30 cellular contexts compared by ENCODE assay signal in the genomic region with DNA sequence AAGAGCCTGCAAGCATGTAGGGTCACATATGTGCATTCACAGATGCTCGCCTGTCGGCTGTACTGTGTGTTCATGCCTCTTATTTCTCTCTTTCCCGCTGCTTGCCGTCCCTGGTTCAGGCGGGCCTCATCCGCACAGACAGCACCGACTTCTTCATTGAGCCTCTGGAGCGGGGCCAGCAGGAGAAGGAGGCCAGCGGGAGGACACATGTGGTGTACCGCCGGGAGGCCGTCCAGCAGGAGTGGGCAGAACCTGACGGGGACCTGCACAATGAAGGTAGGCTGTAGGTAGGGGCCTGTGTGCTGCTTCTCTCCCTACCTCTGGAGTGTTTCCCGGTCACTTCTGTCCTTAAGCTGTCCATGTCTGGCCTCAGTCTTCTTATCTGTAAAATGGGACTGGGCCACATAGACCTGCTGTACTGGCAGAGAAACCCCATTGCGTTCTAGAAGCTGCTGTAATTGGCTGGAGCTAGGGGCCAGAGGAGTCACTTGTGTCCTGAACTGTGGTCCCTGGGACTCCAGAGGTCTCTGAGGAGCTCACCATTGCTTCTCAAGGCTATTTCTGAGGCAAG. TPM values are rescaled to one million over a fixed set of nuclear protein-coding genes. Genes with fewer than 3 reads are reported as not detected.
"Had no signal": no experiment of that assay in that cellular context is flagged by ENCODE, and none has a peak within 500 bp of the region (broad histone marks: within the 10 kb centered on the region; RNA-seq: fewer than 3 reads in every experiment).

No MANE protein-coding gene starts in this region.

- H3K4me1 ChIP-seq: parathyroid adenoma, psoas muscle, right lobe of liver, stomach, thyroid gland, upper lobe of left lung, vagina had no signal

- H3K9me3 Mint-ChIP-seq: natural killer cell; nephron progenitor cell; neural crest cell; stimulated activated effector memory CD8-positive, alpha-beta T cell treated with anti-CD3 and anti-CD28 coated beads, Interleukin-12 subunit alpha, Interleukin-12 subunit beta, amount 100 ng/mL, for 72 hours; stimulated activated naive B cell treated with anti-CD40 and anti-IgM and Interleukin-4, amounts not matched to agents 10 μg/mL and 1 μg/mL and 100 μg/mL, for 72 hours; stimulated activated naive CD8-positive, alpha-beta T cell treated with anti-CD3 and anti-CD28 coated beads, Interleukin-15, Interleukin-2, amounts not matched to agents 100 ng/mL and 50 ng/mL, for 24 hours had no signal

- ATAC-seq: natural killer cell; psoas muscle; right cardiac atrium; right lobe of liver; stimulated activated effector memory CD8-positive, alpha-beta T cell treated with anti-CD3 and anti-CD28 coated beads, Interleukin-12 subunit alpha, Interleukin-12 subunit beta, amount 100 ng/mL, for 72 hours; stimulated activated naive B cell treated with anti-CD40 and anti-IgM and Interleukin-4, amounts not matched to agents 10 μg/mL and 1 μg/mL and 100 μg/mL, for 72 hours had no signal

- H3K36me3 Mint-ChIP-seq: natural killer cell; stimulated activated effector memory CD8-positive, alpha-beta T cell treated with anti-CD3 and anti-CD28 coated beads, Interleukin-12 subunit alpha, Interleukin-12 subunit beta, amount 100 ng/mL, for 72 hours; stimulated activated naive B cell treated with anti-CD40 and anti-IgM and Interleukin-4, amounts not matched to agents 10 μg/mL and 1 μg/mL and 100 μg/mL, for 72 hours had no signal

- H3K4me3 ChIP-seq: ovary, psoas muscle, right lobe of liver, sigmoid colon, stomach, thoracic aorta, thyroid gland, tibial nerve, upper lobe of left lung, vagina had no signal

- H3K79me2 ChIP-seq: parathyroid adenoma had no signal

- H3K27me3 ChIP-seq: ovary, right lobe of liver, sigmoid colon, stomach, thyroid gland, tibial nerve, upper lobe of left lung, vagina had no signal

- DNase-seq: natural killer cell; nephron progenitor cell; occipital lobe; ovary; posterior cingulate gyrus; psoas muscle; right cardiac atrium; sigmoid colon; small intestine; stimulated activated CD4-positive, alpha-beta T cell treated with anti-CD3 and anti-CD28 coated beads, Interleukin-15, amount 100 ng/mL, for 24 hours; stimulated activated CD4-positive, alpha-beta T cell treated with anti-CD3 and anti-CD28 coated beads, Interleukin-2, amount 100 ng/mL, for 24 hours; stimulated activated CD4-positive, alpha-beta T cell treated with anti-CD3 and anti-CD28 coated beads, Interleukin-2, amount 100 ng/mL, for 48 hours; stimulated activated CD4-positive, alpha-beta T cell treated with anti-CD3 and anti-CD28 coated beads, Interleukin-4, amount 100 ng/mL, for 24 hours; stimulated activated naive B cell treated with anti-CD40 and anti-IgM and Interleukin-4, amounts not matched to agents 10 μg/mL and 1 μg/mL and 100 μg/mL, for 72 hours; stimulated activated naive CD4-positive, alpha-beta T cell treated with Interleukin-2 at 50 U/mL for 16 hours; stomach; thyroid gland; trophoblast cell; upper lobe of left lung had no signal

- H3K27me3 Mint-ChIP-seq: progenitor cell of endocrine pancreas; stimulated activated naive B cell treated with anti-CD40 and anti-IgM and Interleukin-4, amounts not matched to agents 10 μg/mL and 1 μg/mL and 100 μg/mL, for 72 hours; stimulated activated naive CD8-positive, alpha-beta T cell treated with anti-CD3 and anti-CD28 coated beads, Interleukin-15, Interleukin-2, amounts not matched to agents 100 ng/mL and 50 ng/mL, for 24 hours had no signal

- H3K9me3 ChIP-seq: ovary, psoas muscle, right lobe of liver, sigmoid colon, stomach, thoracic aorta, thyroid gland, tibial nerve, upper lobe of left lung, vagina had no signal

- H3K27ac ChIP-seq: ovary, parathyroid adenoma, psoas muscle, right lobe of liver, sigmoid colon, stomach, thoracic aorta, thyroid gland, tibial nerve, upper lobe of left lung, vagina had no signal

- H2AFZ ChIP-seq: parathyroid adenoma had no signal

- H3K4me3 Mint-ChIP-seq: natural killer cell; nephron progenitor cell; neural crest cell; stimulated activated effector memory CD8-positive, alpha-beta T cell treated with anti-CD3 and anti-CD28 coated beads, Interleukin-12 subunit alpha, Interleukin-12 subunit beta, amount 100 ng/mL, for 72 hours; stimulated activated naive B cell treated with anti-CD40 and anti-IgM and Interleukin-4, amounts not matched to agents 10 μg/mL and 1 μg/mL and 100 μg/mL, for 72 hours; stimulated activated naive CD8-positive, alpha-beta T cell treated with anti-CD3 and anti-CD28 coated beads, Interleukin-15, Interleukin-2, amounts not matched to agents 100 ng/mL and 50 ng/mL, for 24 hours had no signal

- H3K9ac ChIP-seq: parathyroid adenoma had no signal

- FAIRE-seq: small intestine, urothelium cell line had no signal

- H3K36me3 ChIP-seq: ovary, right lobe of liver, sigmoid colon, stomach, thoracic aorta, thyroid gland, tibial nerve, upper lobe of left lung, vagina had no signal

- H3K27ac Mint-ChIP-seq: natural killer cell; nephron progenitor cell; progenitor cell of endocrine pancreas; stimulated activated effector memory CD8-positive, alpha-beta T cell treated with anti-CD3 and anti-CD28 coated beads, Interleukin-12 subunit alpha, Interleukin-12 subunit beta, amount 100 ng/mL, for 72 hours; stimulated activated naive B cell treated with anti-CD40 and anti-IgM and Interleukin-4, amounts not matched to agents 10 μg/mL and 1 μg/mL and 100 μg/mL, for 72 hours; stimulated activated naive CD8-positive, alpha-beta T cell treated with anti-CD3 and anti-CD28 coated beads, Interleukin-15, Interleukin-2, amounts not matched to agents 100 ng/mL and 50 ng/mL, for 24 hours had no signal

- H3K4me1 Mint-ChIP-seq: neural crest cell; stimulated activated effector memory CD8-positive, alpha-beta T cell treated with anti-CD3 and anti-CD28 coated beads, Interleukin-12 subunit alpha, Interleukin-12 subunit beta, amount 100 ng/mL, for 72 hours; stimulated activated naive B cell treated with anti-CD40 and anti-IgM and Interleukin-4, amounts not matched to agents 10 μg/mL and 1 μg/mL and 100 μg/mL, for 72 hours had no signal

RNA-seq across cellular contexts. Expression of a gene that starts 30.0 kb away (rescaled TPM):
- total RNA-seq: subcutaneous adipose tissue, thyroid gland, vagina had no signal
